In genomic region chr9:124870723-124871122, GRCh38 we compare ENCODE assay signal across 9 cellular contexts. TPM values are rescaled to one million over a fixed set of nuclear protein-coding genes. Genes with fewer than 3 reads are reported as not detected.
DNase-seq lines count a peak whose midpoint lies in the region; ATAC-seq and TF ChIP-seq lines count a peak whose summit lies in the region.
"Had no signal": no experiment of that assay in that cellular context is flagged by ENCODE, and none has a peak within 500 bp of the region (broad histone marks: within the 10 kb centered on the region; RNA-seq: fewer than 3 reads in every experiment).

No MANE protein-coding gene starts in this region.

- H3K9me3 ChIP-seq in adrenal gland (replicated peaks in 1 of 3) (no peaks in the 10 kb centered on the region), right lobe of liver (no peaks in the 10 kb centered on the region)

- peak in 1 of 2 donors; percentile 19 for DNase-seq in activated T-cell treated with anti-CD3 and anti-CD28 coated beads, Interleukin-2, amount 50 U/mL, for 72 hours
- DNase-seq in activated T-cell treated with anti-CD3 and anti-CD28 coated beads for 4 hours (no peak), adrenal gland (peak in 1 of 7 donors; percentile 34), right lobe of liver (no peak), type B pancreatic cell (ENCODE audit: extremely low spot score, unreplicated experiment) (no peak), nucleus accumbens (lab: John Stamatoyannopoulos, UW) (no peak), NCI-H446 treated with DMSO at 0.1 percent for 48 hours (lab: John Stamatoyannopoulos, UW) (no peak)
- DNase-seq in activated CD4-positive, alpha-beta T cell treated with anti-CD3 and anti-CD28 coated beads for 48 hours = no peak

- no peaks in the 10 kb centered on the region for H3K9me3 Mint-ChIP-seq in activated T-cell treated with anti-CD3 and anti-CD28 coated beads, Interleukin-2, amount 50 U/mL, for 72 hours
- H3K9me3 Mint-ChIP-seq in type B pancreatic cell = no peaks in the 10 kb centered on the region

- H3K4me1 ChIP-seq in adrenal gland (replicated peaks in 1 of 2) (peaks cover 40 to 57% of the 10 kb centered on the region in 2 donors), right lobe of liver (peaks cover 0 to 33% (median 7%) of the 10 kb centered on the region in 4 donors)

- peaks cover 0 to 21% of the 10 kb centered on the region in 2 donors for H3K36me3 ChIP-seq in adrenal gland (replicated peaks in 1 of 2)
- H3K36me3 ChIP-seq in right lobe of liver = peaks cover 0 to 21% (median 10%) of the 10 kb centered on the region in 4 donors

- ATAC-seq in activated T-cell treated with anti-CD3 and anti-CD28 coated beads, Interleukin-2, amount 50 U/mL, for 72 hours (replicated peaks in 1 of 2) = no peak
- no peak for ATAC-seq in right lobe of liver

- no peak for TF ChIP-seq POLR2A in adrenal gland (IDR thresholded peaks at IDR 0.05)
- no peak for TF ChIP-seq POLR2A in right lobe of liver (IDR thresholded peaks at IDR 0.05)

- H3K27ac ChIP-seq in adrenal gland (peak overlapping the region; percentile 42 to 99 (median 97)), right lobe of liver (peak overlapping the region; percentile 67 to 92 (median 79))

- H3K27ac Mint-ChIP-seq in activated T-cell treated with anti-CD3 and anti-CD28 coated beads, Interleukin-2, amount 50 U/mL, for 72 hours = peak overlapping the region; percentile 99
- peak overlapping the region; percentile 84 for H3K27ac Mint-ChIP-seq in type B pancreatic cell

- H3K27me3 ChIP-seq in adrenal gland (no peaks in the 10 kb centered on the region), right lobe of liver (no peaks in the 10 kb centered on the region)

- H3K36me3 Mint-ChIP-seq in activated T-cell treated with anti-CD3 and anti-CD28 coated beads, Interleukin-2, amount 50 U/mL, for 72 hours (ENCODE audit: insufficient read depth in 2 of 2) = peaks cover 27 to 54% of the 10 kb centered on the region in 2 donors
- peaks cover 4% of the 10 kb centered on the region for H3K36me3 Mint-ChIP-seq in type B pancreatic cell

- intact Hi-C loops in adrenal gland (cut with DNase I) (no loop called here), right lobe of liver (cut with DNase I) (no loop called here)

- H3K4me1 Mint-ChIP-seq in activated T-cell treated with anti-CD3 and anti-CD28 coated beads, Interleukin-2, amount 50 U/mL, for 72 hours (ENCODE audit: low read depth) = peaks cover 63% of the 10 kb centered on the region
- peaks cover 28% of the 10 kb centered on the region for H3K4me1 Mint-ChIP-seq in type B pancreatic cell (ENCODE audit: unreplicated experiment)

- H3K27me3 Mint-ChIP-seq in activated T-cell treated with anti-CD3 and anti-CD28 coated beads, Interleukin-2, amount 50 U/mL, for 72 hours (ENCODE audit: low read depth) = no peaks in the 10 kb centered on the region
- H3K27me3 Mint-ChIP-seq in type B pancreatic cell = no peaks in the 10 kb centered on the region

- H3K4me3 ChIP-seq in adrenal gland (peak overlapping the region in 1 of 4 donors; percentile 100), right lobe of liver (peak overlapping the region; percentile 76 to 98 (median 85))

- WGBS in adrenal gland, 4 donors = 41 to 47% (median 45%) methylated on average over 6 of the region's 6 CpGs
- 66% methylated on average over 3 of the region's 6 CpGs for WGBS in right lobe of liver (ENCODE audit: insufficient coverage, low coverage, low lambda C conversion rate, missing lambda C conversion rate)

- H3K4me3 Mint-ChIP-seq in activated T-cell treated with anti-CD3 and anti-CD28 coated beads, Interleukin-2, amount 50 U/mL, for 72 hours = peak overlapping the region; percentile 98
- H3K4me3 Mint-ChIP-seq in type B pancreatic cell = peak overlapping the region; percentile 94

- TF ChIP-seq CTCF in adrenal gland (IDR thresholded peaks at IDR 0.05) = no peak
- TF ChIP-seq CTCF in right lobe of liver (IDR thresholded peaks at IDR 0.05) = no peak
- TF ChIP-seq CTCF in type B pancreatic cell (conservative IDR thresholded peaks at IDR 0.05) = no peak

RNA-seq across cellular contexts. Expression of gene ARPC5L, which starts 8.8 kb away (rescaled TPM):
- 100 to 1,000 TPM; 116 to 125 TPM for total RNA-seq in activated T-cell treated with anti-CD3 and anti-CD28 coated beads, Interleukin-2, amount 50 U/mL, for 72 hours
- total RNA-seq in adrenal gland (10 to 100 TPM; 20.7 to 86.8 (median 37.6) TPM), right lobe of liver (10 to 100 TPM; 15.2 to 25.7 (median 20.6) TPM), type B pancreatic cell (ENCODE audit: low replicate concordance) (37.9 and 38.9 TPM in 2 replicates)
- 10 to 100 TPM; 35.9 to 97.6 (median 38.4) TPM for polyA plus RNA-seq in adrenal gland

RNA-seq across cellular contexts. Expression of gene RPL35, which starts 9.0 kb away (rescaled TPM):
- total RNA-seq in activated T-cell treated with anti-CD3 and anti-CD28 coated beads, Interleukin-2, amount 50 U/mL, for 72 hours = 1,000 to 10,000 TPM; 1,754 to 1,822 TPM
- total RNA-seq in adrenal gland (1,000 to 10,000 TPM in 7 of 8 donors, 100 to 1,000 TPM in 1; 884 to 1,836 (median 1,225) TPM), right lobe of liver (1,000 to 10,000 TPM in 2 of 6 experiments, 100 to 1,000 TPM in 4; 372 to 1,299 (median 414) TPM), type B pancreatic cell (ENCODE audit: low replicate concordance) (1,370 and 1,381 TPM in 2 replicates)
- polyA plus RNA-seq in adrenal gland = 1,000 to 10,000 TPM; 1,560 to 4,952 (median 4,757) TPM

RNA-seq across cellular contexts. Expression of gene WDR38, which starts 17.5 kb away (rescaled TPM):
- not detected for total RNA-seq in activated T-cell treated with anti-CD3 and anti-CD28 coated beads, Interleukin-2, amount 50 U/mL, for 72 hours
- total RNA-seq in adrenal gland (not detected), right lobe of liver (not detected), type B pancreatic cell (ENCODE audit: low replicate concordance) (0.75 TPM in 1 of 2 replicates, not detected in the other)
- under 1 TPM in 1 of 3 donors, not detected in 2; 0.16 TPM for polyA plus RNA-seq in adrenal gland
- total RNA-seq: LHCN-M2 had no signal
